1 cellular context compared by ENCODE assay signal in genomic region chr18:63936156-63936931, GRCh38.
A peak's percentile ranks its signal among the peaks of the same experiment; 100 is the strongest.
TF ChIP-seq lines count a peak whose summit lies in the region.

No MANE protein-coding gene starts in this region.

TF ChIP-seq in HepG2, 621 proteins besides CTCF, POLR2A, EP300 and RAD21 (continued from another document and continues in another):
- TF ChIP-seq, protein P1, sequence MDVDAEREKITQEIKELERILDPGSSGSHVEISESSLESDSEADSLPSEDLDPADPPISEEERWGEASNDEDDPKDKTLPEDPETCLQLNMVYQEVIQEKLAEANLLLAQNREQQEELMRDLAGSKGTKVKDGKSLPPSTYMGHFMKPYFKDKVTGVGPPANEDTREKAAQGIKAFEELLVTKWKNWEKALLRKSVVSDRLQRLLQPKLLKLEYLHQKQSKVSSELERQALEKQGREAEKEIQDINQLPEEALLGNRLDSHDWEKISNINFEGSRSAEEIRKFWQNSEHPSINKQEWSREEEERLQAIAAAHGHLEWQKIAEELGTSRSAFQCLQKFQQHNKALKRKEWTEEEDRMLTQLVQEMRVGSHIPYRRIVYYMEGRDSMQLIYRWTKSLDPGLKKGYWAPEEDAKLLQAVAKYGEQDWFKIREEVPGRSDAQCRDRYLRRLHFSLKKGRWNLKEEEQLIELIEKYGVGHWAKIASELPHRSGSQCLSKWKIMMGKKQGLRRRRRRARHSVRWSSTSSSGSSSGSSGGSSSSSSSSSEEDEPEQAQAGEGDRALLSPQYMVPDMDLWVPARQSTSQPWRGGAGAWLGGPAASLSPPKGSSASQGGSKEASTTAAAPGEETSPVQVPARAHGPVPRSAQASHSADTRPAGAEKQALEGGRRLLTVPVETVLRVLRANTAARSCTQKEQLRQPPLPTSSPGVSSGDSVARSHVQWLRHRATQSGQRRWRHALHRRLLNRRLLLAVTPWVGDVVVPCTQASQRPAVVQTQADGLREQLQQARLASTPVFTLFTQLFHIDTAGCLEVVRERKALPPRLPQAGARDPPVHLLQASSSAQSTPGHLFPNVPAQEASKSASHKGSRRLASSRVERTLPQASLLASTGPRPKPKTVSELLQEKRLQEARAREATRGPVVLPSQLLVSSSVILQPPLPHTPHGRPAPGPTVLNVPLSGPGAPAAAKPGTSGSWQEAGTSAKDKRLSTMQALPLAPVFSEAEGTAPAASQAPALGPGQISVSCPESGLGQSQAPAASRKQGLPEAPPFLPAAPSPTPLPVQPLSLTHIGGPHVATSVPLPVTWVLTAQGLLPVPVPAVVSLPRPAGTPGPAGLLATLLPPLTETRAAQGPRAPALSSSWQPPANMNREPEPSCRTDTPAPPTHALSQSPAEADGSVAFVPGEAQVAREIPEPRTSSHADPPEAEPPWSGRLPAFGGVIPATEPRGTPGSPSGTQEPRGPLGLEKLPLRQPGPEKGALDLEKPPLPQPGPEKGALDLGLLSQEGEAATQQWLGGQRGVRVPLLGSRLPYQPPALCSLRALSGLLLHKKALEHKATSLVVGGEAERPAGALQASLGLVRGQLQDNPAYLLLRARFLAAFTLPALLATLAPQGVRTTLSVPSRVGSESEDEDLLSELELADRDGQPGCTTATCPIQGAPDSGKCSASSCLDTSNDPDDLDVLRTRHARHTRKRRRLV (CRISPR knock-in tag; IDR thresholded peaks at IDR 0.05): no peak
- TF ChIP-seq ZNF274 (CRISPR knock-in tag; IDR thresholded peaks at IDR 0.05): no peak
- TF ChIP-seq SNAI1 (CRISPR knock-in tag; IDR thresholded peaks at IDR 0.05; ENCODE audit: borderline replicate concordance): no peak
- TF ChIP-seq CENPT (CRISPR knock-in tag; IDR thresholded peaks at IDR 0.05; ENCODE audit: low read depth): no peak
- no peak for TF ChIP-seq SNAPC2 (CRISPR knock-in tag; IDR thresholded peaks at IDR 0.05)
- TF ChIP-seq ZBTB2 (CRISPR knock-in tag; IDR thresholded peaks at IDR 0.05; ENCODE audit: low read depth): no peak
- TF ChIP-seq ZNF572 (CRISPR knock-in tag; IDR thresholded peaks at IDR 0.05): no peak
- TF ChIP-seq MATR3 (CRISPR knock-in tag; IDR thresholded peaks at IDR 0.05): no peak
- TF ChIP-seq ZNF7 (CRISPR knock-in tag; IDR thresholded peaks at IDR 0.05): no peak
- TF ChIP-seq IRF2 (CRISPR knock-in tag; IDR thresholded peaks at IDR 0.05): no peak; the same call in 1 of the 2 replicates
- TF ChIP-seq POLR2G (IDR thresholded peaks at IDR 0.05; ENCODE audit: low read depth, low read length): no peak
- no peak for TF ChIP-seq EEA1 (CRISPR knock-in tag; IDR thresholded peaks at IDR 0.05; ENCODE audit: borderline replicate concordance)
- no peak for TF ChIP-seq HOXA5 (CRISPR knock-in tag; IDR thresholded peaks at IDR 0.05)
- no peak for TF ChIP-seq ZSCAN25 (CRISPR knock-in tag; IDR thresholded peaks at IDR 0.05)
- TF ChIP-seq, protein P2, sequence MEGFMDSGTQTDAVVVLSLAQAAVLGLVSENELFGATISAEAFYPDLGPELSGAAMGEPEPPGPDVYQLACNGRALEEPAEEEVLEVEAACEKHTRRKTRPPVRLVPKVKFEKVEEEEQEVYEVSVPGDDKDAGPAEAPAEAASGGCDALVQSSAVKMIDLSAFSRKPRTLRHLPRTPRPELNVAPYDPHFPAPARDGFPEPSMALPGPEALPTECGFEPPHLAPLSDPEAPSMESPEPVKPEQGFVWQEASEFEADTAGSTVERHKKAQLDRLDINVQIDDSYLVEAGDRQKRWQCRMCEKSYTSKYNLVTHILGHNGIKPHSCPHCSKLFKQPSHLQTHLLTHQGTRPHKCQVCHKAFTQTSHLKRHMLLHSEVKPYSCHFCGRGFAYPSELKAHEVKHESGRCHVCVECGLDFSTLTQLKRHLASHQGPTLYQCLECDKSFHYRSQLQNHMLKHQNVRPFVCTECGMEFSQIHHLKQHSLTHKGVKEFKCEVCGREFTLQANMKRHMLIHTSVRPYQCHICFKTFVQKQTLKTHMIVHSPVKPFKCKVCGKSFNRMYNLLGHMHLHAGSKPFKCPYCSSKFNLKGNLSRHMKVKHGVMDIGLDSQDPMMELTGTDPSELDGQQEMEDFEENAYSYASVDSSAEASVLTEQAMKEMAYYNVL (CRISPR knock-in tag; IDR thresholded peaks at IDR 0.05; ENCODE audit: borderline replicate concordance): no peak
- TF ChIP-seq ZBTB7A (CRISPR knock-in tag; IDR thresholded peaks at IDR 0.05): no peak
- no peak for TF ChIP-seq GATAD2A (CRISPR knock-in tag; IDR thresholded peaks at IDR 0.05)
- TF ChIP-seq, protein P3, sequence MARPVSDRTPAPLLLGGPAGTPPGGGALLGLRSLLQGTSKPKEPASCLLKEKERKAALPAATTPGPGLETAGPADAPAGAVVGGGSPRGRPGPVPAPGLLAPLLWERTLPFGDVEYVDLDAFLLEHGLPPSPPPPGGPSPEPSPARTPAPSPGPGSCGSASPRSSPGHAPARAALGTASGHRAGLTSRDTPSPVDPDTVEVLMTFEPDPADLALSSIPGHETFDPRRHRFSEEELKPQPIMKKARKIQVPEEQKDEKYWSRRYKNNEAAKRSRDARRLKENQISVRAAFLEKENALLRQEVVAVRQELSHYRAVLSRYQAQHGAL (CRISPR knock-in tag; IDR thresholded peaks at IDR 0.05; ENCODE audit: not compliant biosample characterization): no peak
- TF ChIP-seq, protein P4, sequence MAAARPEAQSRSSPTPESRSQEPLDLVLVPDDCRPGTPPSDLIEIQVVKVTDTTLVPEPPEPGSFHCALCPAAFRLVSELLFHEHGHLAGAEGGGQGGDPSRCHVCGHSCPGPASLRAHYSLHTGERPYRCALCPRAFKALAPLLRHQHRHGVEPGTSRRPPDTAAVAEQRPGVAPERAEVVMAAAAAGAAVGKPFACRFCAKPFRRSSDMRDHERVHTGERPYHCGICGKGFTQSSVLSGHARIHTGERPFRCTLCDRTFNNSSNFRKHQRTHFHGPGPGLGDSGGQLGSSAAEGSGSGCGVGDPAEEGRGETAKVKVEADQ (CRISPR knock-in tag; IDR thresholded peaks at IDR 0.05; ENCODE audit: borderline replicate concordance): no peak
- TF ChIP-seq, protein P5, sequence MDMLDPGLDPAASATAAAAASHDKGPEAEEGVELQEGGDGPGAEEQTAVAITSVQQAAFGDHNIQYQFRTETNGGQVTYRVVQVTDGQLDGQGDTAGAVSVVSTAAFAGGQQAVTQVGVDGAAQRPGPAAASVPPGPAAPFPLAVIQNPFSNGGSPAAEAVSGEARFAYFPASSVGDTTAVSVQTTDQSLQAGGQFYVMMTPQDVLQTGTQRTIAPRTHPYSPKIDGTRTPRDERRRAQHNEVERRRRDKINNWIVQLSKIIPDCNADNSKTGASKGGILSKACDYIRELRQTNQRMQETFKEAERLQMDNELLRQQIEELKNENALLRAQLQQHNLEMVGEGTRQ (IDR thresholded peaks at IDR 0.05; ENCODE audit: low read depth, low read length): no peak
- TF ChIP-seq, protein P5 (CRISPR knock-in tag; IDR thresholded peaks at IDR 0.05; ENCODE audit: borderline replicate concordance): no peak
- TF ChIP-seq, protein P6, sequence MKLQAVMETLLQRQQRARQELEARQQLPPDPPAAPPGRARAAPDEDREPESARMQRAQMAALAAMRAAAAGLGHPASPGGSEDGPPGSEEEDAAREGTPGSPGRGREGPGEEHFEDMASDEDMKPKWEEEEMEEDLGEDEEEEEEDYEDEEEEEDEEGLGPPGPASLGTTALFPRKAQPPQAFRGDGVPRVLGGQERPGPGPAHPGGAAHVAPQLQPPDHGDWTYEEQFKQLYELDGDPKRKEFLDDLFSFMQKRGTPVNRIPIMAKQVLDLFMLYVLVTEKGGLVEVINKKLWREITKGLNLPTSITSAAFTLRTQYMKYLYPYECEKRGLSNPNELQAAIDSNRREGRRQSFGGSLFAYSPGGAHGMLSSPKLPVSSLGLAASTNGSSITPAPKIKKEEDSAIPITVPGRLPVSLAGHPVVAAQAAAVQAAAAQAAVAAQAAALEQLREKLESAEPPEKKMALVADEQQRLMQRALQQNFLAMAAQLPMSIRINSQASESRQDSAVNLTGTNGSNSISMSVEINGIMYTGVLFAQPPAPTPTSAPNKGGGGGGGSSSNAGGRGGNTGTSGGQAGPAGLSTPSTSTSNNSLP (IDR thresholded peaks at IDR 0.05; ENCODE audit: low read depth, low read length): no peak
- no peak for TF ChIP-seq MED1 (CRISPR knock-in tag; IDR thresholded peaks at IDR 0.05)
- TF ChIP-seq CREB3 (CRISPR knock-in tag; IDR thresholded peaks at IDR 0.05): no peak
- no peak for TF ChIP-seq ZBTB37 (CRISPR knock-in tag; IDR thresholded peaks at IDR 0.05)
- TF ChIP-seq PHF21A (CRISPR knock-in tag; IDR thresholded peaks at IDR 0.05): no peak
- no peak for TF ChIP-seq ARNTL (CRISPR knock-in tag; IDR thresholded peaks at IDR 0.05)
- TF ChIP-seq STAT5B (CRISPR knock-in tag; IDR thresholded peaks at IDR 0.05): no peak
- no peak for TF ChIP-seq ZNF343 (CRISPR knock-in tag; IDR thresholded peaks at IDR 0.05)
- no peak for TF ChIP-seq RFX1 (IDR thresholded peaks at IDR 0.05)
- no peak for TF ChIP-seq GPN1 (CRISPR knock-in tag; IDR thresholded peaks at IDR 0.05; ENCODE audit: borderline replicate concordance)
- TF ChIP-seq BRCA1 (CRISPR knock-in tag; IDR thresholded peaks at IDR 0.05): no peak
- 0 out of 2 replicates have a peak, but pooled peaks have one; percentile 17 for TF ChIP-seq FOSL2 (CRISPR knock-in tag; IDR thresholded peaks at IDR 0.05)
- no peak for TF ChIP-seq CC2D1A (CRISPR knock-in tag; IDR thresholded peaks at IDR 0.05)
- 0 out of 2 replicates have a peak, but pooled peaks have one; percentile 25 for TF ChIP-seq SPEN (CRISPR knock-in tag; IDR thresholded peaks at IDR 0.05; ENCODE audit: low read depth)
- TF ChIP-seq ZNF138 (CRISPR knock-in tag; IDR thresholded peaks at IDR 0.05; ENCODE audit: low read depth): no peak
- no peak for TF ChIP-seq NFAT5 (CRISPR knock-in tag; IDR thresholded peaks at IDR 0.05)
- TF ChIP-seq ZNF569 (CRISPR knock-in tag; IDR thresholded peaks at IDR 0.05; ENCODE audit: borderline replicate concordance): no peak
- TF ChIP-seq ETV6 (CRISPR knock-in tag; conservative IDR thresholded peaks at IDR 0.05): no peak
- TF ChIP-seq ZNF256 (CRISPR knock-in tag; conservative IDR thresholded peaks at IDR 0.05): no peak
- TF ChIP-seq ELF1 (CRISPR knock-in tag; IDR thresholded peaks at IDR 0.05): peak; percentile 82
